ENCODE assay signal across 18 cellular contexts in genomic region chr1:208000001-208000400, GRCh38.
DNase-seq lines count a peak whose midpoint lies in the region; ATAC-seq and TF ChIP-seq lines count a peak whose summit lies in the region.
"Had no signal": no experiment of that assay in that cellular context is flagged by ENCODE, and none has a peak within 500 bp of the region (broad histone marks: within the 10 kb centered on the region; RNA-seq: fewer than 3 reads in every experiment).

No MANE protein-coding gene starts in this region.

- peaks cover 10% of the 10 kb centered on the region for H3K27me3 Mint-ChIP-seq in activated CD8-positive, alpha-beta memory T cell treated with anti-CD3 and anti-CD28 coated beads, Interleukin-2, amount 10 ng/mL, durations not matched to agents 7 days and 5 days
- H3K27me3 Mint-ChIP-seq in osteocyte (ENCODE audit: unreplicated experiment) (peaks cover 15% of the 10 kb centered on the region), Calu3 (ENCODE audit: unreplicated experiment) (peaks cover 30% of the 10 kb centered on the region)

- H3K4me1 Mint-ChIP-seq in activated CD8-positive, alpha-beta memory T cell treated with anti-CD3 and anti-CD28 coated beads, Interleukin-2, amount 10 ng/mL, durations not matched to agents 7 days and 5 days = no peaks in the 10 kb centered on the region
- H3K4me1 Mint-ChIP-seq in osteocyte (ENCODE audit: unreplicated experiment) (no peaks in the 10 kb centered on the region), Calu3 (ENCODE audit: low read depth, unreplicated experiment) (no peaks in the 10 kb centered on the region)
- H3K4me1 Mint-ChIP-seq: CD4-positive, alpha-beta memory T cell had no signal

- H3K36me3 Mint-ChIP-seq in activated CD8-positive, alpha-beta memory T cell treated with anti-CD3 and anti-CD28 coated beads, Interleukin-2, amount 10 ng/mL, durations not matched to agents 7 days and 5 days = no peaks in the 10 kb centered on the region
- H3K36me3 Mint-ChIP-seq in osteocyte (ENCODE audit: unreplicated experiment) (no peaks in the 10 kb centered on the region), Calu3 (ENCODE audit: insufficient read depth, unreplicated experiment) (no peaks in the 10 kb centered on the region)
- H3K36me3 Mint-ChIP-seq: CD14-positive monocyte; CD4-positive, alpha-beta memory T cell had no signal

- CTCF ChIA-PET in activated CD8-positive, alpha-beta memory T cell treated with anti-CD3 and anti-CD28 coated beads, Interleukin-2, amount 10 ng/mL, durations not matched to agents 7 days and 5 days (lab: Charles Lee) = interaction anchor here (1.2 to 2.8 kb wide), 3 partner anchors 25 to 244 kb away, joined by 3 to 31 read pairs (median 3); partner anchors contain the start of gene PLXNA2
- CTCF ChIA-PET in Calu3 (lab: Charles Lee) = interaction anchor here (1.2 kb wide), 1 partner anchor 245 kb away, joined by 3 read pairs; no protein-coding TSS in a partner anchor

- no peak for ATAC-seq in activated CD8-positive, alpha-beta memory T cell treated with anti-CD3 and anti-CD28 coated beads, Interleukin-2, amount 10 ng/mL, durations not matched to agents 7 days and 5 days
- ATAC-seq: A549, GM12878, HCT116 had no signal

- DNase-seq in activated CD8-positive, alpha-beta memory T cell treated with anti-CD3 and anti-CD28 coated beads, Interleukin-2, amount 10 ng/mL, durations not matched to agents 7 days and 5 days = peak; percentile 32
- DNase-seq in activated CD8-positive, alpha-beta memory T cell treated with anti-CD3 and anti-CD28 coated beads, Interleukin-2, amount 50 U/mL, for 4 hours = no peak
- peak; percentile 7 for DNase-seq in ecto neural progenitor cell (ENCODE audit: low spot score)
- DNase-seq in islet precursor cell = peak; percentile 26
- DNase-seq in osteocyte (ENCODE audit: extremely low spot score, unreplicated experiment) = peak; percentile 59
- no peak for DNase-seq in NCI-H446 (lab: John Stamatoyannopoulos, UW)
- DNase-seq in GM19238 (ENCODE audit: insufficient read length, low spot score) = no peak
- no peak for DNase-seq in Calu3
- DNase-seq: AML-193; CD4-positive, alpha-beta memory T cell; DMS53; DND-41; EL; HFFc6 had no signal

- H3K4me3 Mint-ChIP-seq in activated CD8-positive, alpha-beta memory T cell treated with anti-CD3 and anti-CD28 coated beads, Interleukin-2, amount 10 ng/mL, durations not matched to agents 7 days and 5 days = no peak overlapping the region
- H3K4me3 Mint-ChIP-seq in osteocyte (ENCODE audit: unreplicated experiment) (no peak overlapping the region), Calu3 (ENCODE audit: low read depth, unreplicated experiment) (no peak overlapping the region)
- H3K4me3 Mint-ChIP-seq: CD14-positive monocyte; CD4-positive, alpha-beta memory T cell; HFFc6 had no signal

- no peak for TF ChIP-seq CTCF in osteocyte (IDR thresholded peaks at IDR 0.05)
- TF ChIP-seq CTCF in Calu3 (IDR thresholded peaks at IDR 0.05; ENCODE audit: unreplicated experiment) = no peak

- intact Hi-C loops in Calu3 (cut with micrococcal nuclease; ENCODE audit: unreplicated experiment) = no loop called here

- no peaks in the 10 kb centered on the region for H3K9me3 Mint-ChIP-seq in activated CD8-positive, alpha-beta memory T cell treated with anti-CD3 and anti-CD28 coated beads, Interleukin-2, amount 10 ng/mL, durations not matched to agents 7 days and 5 days (ENCODE audit: low read depth)
- H3K9me3 Mint-ChIP-seq in osteocyte (ENCODE audit: unreplicated experiment) = no peaks in the 10 kb centered on the region
- H3K9me3 Mint-ChIP-seq in Calu3 (ENCODE audit: low read depth, unreplicated experiment) = no peaks in the 10 kb centered on the region
- H3K9me3 Mint-ChIP-seq: HFFc6 had no signal

- BruUV-seq in Calu3 (replicated peaks; lab: Mats Ljungman, UMichigan) = no TSS peak

- H3K27ac Mint-ChIP-seq in activated CD8-positive, alpha-beta memory T cell treated with anti-CD3 and anti-CD28 coated beads, Interleukin-2, amount 10 ng/mL, durations not matched to agents 7 days and 5 days = no peak overlapping the region
- H3K27ac Mint-ChIP-seq in osteocyte (ENCODE audit: unreplicated experiment) (no peak overlapping the region), Calu3 (ENCODE audit: unreplicated experiment) (no peak overlapping the region)
- H3K27ac Mint-ChIP-seq: CD14-positive monocyte, HFFc6 had no signal

Comparison
In these comparisons a context has a peak if more than half of its experiments do, and no peak if none do; other contexts are left out.
1. DNase-seq: peak in activated CD8-positive, alpha-beta memory T cell treated with anti-CD3 and anti-CD28 coated beads, Interleukin-2, amount 10 ng/mL, durations not matched to agents 7 days and 5 days (single experiment), ecto neural progenitor cell (single experiment), islet precursor cell (single experiment) and osteocyte (single experiment); none in activated CD8-positive, alpha-beta memory T cell treated with anti-CD3 and anti-CD28 coated beads, Interleukin-2, amount 50 U/mL, for 4 hours (single experiment), NCI-H446 (0 of 2), GM19238 (single experiment) and Calu3 (single experiment).